Comparison of ENCODE assay signal across 20 cellular contexts in genomic region chr2:25490220-25490619, GRCh38.
"Had no signal": no experiment of that assay in that cellular context is flagged by ENCODE, and none has a peak within 500 bp of the region (broad histone marks: within the 10 kb centered on the region; RNA-seq: fewer than 3 reads in every experiment).

No MANE protein-coding gene starts in this region.

- H3K4me1 ChIP-seq: left ventricle myocardium inferior, prostate gland, tibial artery had no signal

- H3K36me3 ChIP-seq: brain microvascular endothelial cell, gastrocnemius medialis, left ventricle myocardium inferior, prostate gland, spleen, tibial artery had no signal

- H3K9me3 ChIP-seq: gastrocnemius medialis, left ventricle myocardium inferior, prostate gland, spleen, tibial artery had no signal

- H3K4me3 ChIP-seq: gastrocnemius medialis, left ventricle myocardium inferior, prostate gland, spleen, tibial artery had no signal

- DNase-seq: activated CD4-positive, alpha-beta memory T cell treated with anti-CD3 and anti-CD28 coated beads, Interleukin-2, amount 10 ng/mL, durations not matched to agents 7 days and 5 days; activated CD4-positive, alpha-beta T cell treated with anti-CD3 and anti-CD28 coated beads for 48 hours; activated CD4-positive, CD25-positive, alpha-beta regulatory T cell; activated gamma-delta T cell; aorta; brain microvascular endothelial cell; caudate nucleus; effector memory CD4-positive, alpha-beta T cell; gastrocnemius medialis; hippocampal formation; kidney glomerular epithelial cell; left ventricle myocardium inferior; mammary epithelial cell; natural killer cell; spleen; stimulated activated CD4-positive, alpha-beta T cell treated with anti-CD3 and anti-CD28 coated beads, Interleukin-4, amount 100 ng/mL, for 4 hours; stimulated activated naive CD8-positive, alpha-beta T cell treated with anti-CD3 and anti-CD28 coated beads, Interleukin-15, amount 100 ng/mL, for 72 hours; T1000; tibial artery had no signal

- H3K27ac ChIP-seq: brain microvascular endothelial cell, gastrocnemius medialis, left ventricle myocardium inferior, prostate gland, spleen, tibial artery had no signal

- ATAC-seq: gastrocnemius medialis; natural killer cell; stimulated activated naive CD8-positive, alpha-beta T cell treated with anti-CD3 and anti-CD28 coated beads, Interleukin-15, amount 100 ng/mL, for 72 hours had no signal

- H3K27me3 ChIP-seq: brain microvascular endothelial cell, gastrocnemius medialis, spleen, tibial artery had no signal
